Comparison of ENCODE assay signal across 13 cellular contexts in genomic region chr1:156463874-156464273, GRCh38. TPM values are rescaled to one million over a fixed set of nuclear protein-coding genes. Genes with fewer than 3 reads are reported as not detected.
DNase-seq lines count a peak whose midpoint lies in the region; ATAC-seq, FAIRE-seq and TF ChIP-seq lines count a peak whose summit lies in the region.
"Had no signal": no experiment of that assay in that cellular context is flagged by ENCODE, and none has a peak within 500 bp of the region (broad histone marks: within the 10 kb centered on the region; RNA-seq: fewer than 3 reads in every experiment).

No MANE protein-coding gene starts in this region.

- no peaks in the 10 kb centered on the region for H3K79me2 ChIP-seq in astrocyte (ENCODE audit: insufficient read depth, low read length)

- no peak overlapping the region for H3K9ac ChIP-seq in astrocyte (ENCODE audit: low read length)

- no peak for FAIRE-seq in astrocyte (lab: Jason Lieb, UNC)

- H3K9me3 ChIP-seq in astrocyte (ENCODE audit: insufficient read depth, low read depth, low read length) (no peaks in the 10 kb centered on the region), heart left ventricle (no peaks in the 10 kb centered on the region)

- TF ChIP-seq CTCF in astrocyte (IDR thresholded peaks at IDR 0.05; ENCODE audit: insufficient read depth, low read depth, low read length) (no peak), heart left ventricle (IDR thresholded peaks at IDR 0.05) (no peak), omental fat pad (IDR thresholded peaks at IDR 0.05) (no peak), type B pancreatic cell (conservative IDR thresholded peaks at IDR 0.05) (no peak)

- H3K4me3 ChIP-seq in astrocyte (ENCODE audit: insufficient read depth, low read depth, low read length) (no peak overlapping the region), heart left ventricle (no peak overlapping the region)

- H2AFZ ChIP-seq in astrocyte (ENCODE audit: low read depth, low read length), result no peak overlapping the region

- H3K36me3 ChIP-seq in astrocyte (ENCODE audit: insufficient read depth, low read length) (peaks cover 3% of the 10 kb centered on the region), heart left ventricle (peaks cover 0 to 49% (median 38%) of the 10 kb centered on the region in 9 donors)

- H3K4me2 ChIP-seq in astrocyte (ENCODE audit: low read length), result no peak overlapping the region

- H3K4me1 ChIP-seq in astrocyte (ENCODE audit: insufficient read depth, low read length) (peaks cover 27% of the 10 kb centered on the region), heart left ventricle (peaks cover 11 to 61% (median 41%) of the 10 kb centered on the region in 12 donors)

- H3K27me3 ChIP-seq in astrocyte (ENCODE audit: insufficient read depth, low read length) (no peaks in the 10 kb centered on the region), heart left ventricle (no peaks in the 10 kb centered on the region)

- peaks cover 23% of the 10 kb centered on the region for H3K36me3 Mint-ChIP-seq in astrocyte (ENCODE audit: low read depth, unreplicated experiment)
- peaks cover 13% of the 10 kb centered on the region for H3K36me3 Mint-ChIP-seq in type B pancreatic cell
- peaks cover 45% of the 10 kb centered on the region for H3K36me3 Mint-ChIP-seq in activated T-cell treated with anti-CD3 and anti-CD28 coated beads, Interleukin-2, amount 50 U/mL, for 24 hours (ENCODE audit: low read depth)

- H3K9me3 Mint-ChIP-seq in astrocyte (ENCODE audit: unreplicated experiment) (no peaks in the 10 kb centered on the region), type B pancreatic cell (no peaks in the 10 kb centered on the region)
- H3K9me3 Mint-ChIP-seq in stimulated activated naive CD8-positive, alpha-beta T cell treated with anti-CD3 and anti-CD28 coated beads, Interleukin-15, amount 100 ng/mL, for 72 hours, result no peaks in the 10 kb centered on the region
- H3K9me3 Mint-ChIP-seq in activated T-cell treated with anti-CD3 and anti-CD28 coated beads, Interleukin-2, amount 50 U/mL, for 24 hours, result no peaks in the 10 kb centered on the region
- H3K9me3 Mint-ChIP-seq: activated naive CD4-positive, alpha-beta T cell treated with anti-CD3 and anti-CD28 coated beads, Interleukin-2, amount 50 U/mL, for 72 hours; stimulated activated memory B cell treated with anti-CD40 and anti-IgM and Interleukin-4, amounts not matched to agents 10 μg/mL and 1 μg/mL and 100 μg/mL, for 72 hours had no signal

- 42 to 59% (median 48%) methylated on average over 4 of the region's 4 CpGs for WGBS in heart left ventricle, 4 donors

- intact Hi-C loops in heart left ventricle (cut with DNase I), result loop anchor here in 3 of 10 donors (2.0 to 5.0 kb wide), 3 partner anchors 33 to 133 kb away; partner anchors contain the start of gene MEF2D (in 1 of the 3)

- ATAC-seq in heart left ventricle, result peak in 3 of 4 donors; percentile 20 to 35 (median 32)
- peak; percentile 31 for ATAC-seq in omental fat pad (ENCODE audit: low FRiP score)
- ATAC-seq in stimulated activated naive CD8-positive, alpha-beta T cell treated with anti-CD3 and anti-CD28 coated beads, Interleukin-15, amount 100 ng/mL, for 72 hours, result no peak
- ATAC-seq: activated naive CD4-positive, alpha-beta T cell treated with anti-CD3 and anti-CD28 coated beads, Interleukin-2, amount 50 U/mL, for 72 hours; stimulated activated memory B cell treated with anti-CD40 and anti-IgM and Interleukin-4, amounts not matched to agents 10 μg/mL and 1 μg/mL and 100 μg/mL, for 72 hours had no signal

- TF ChIP-seq POLR2A in heart left ventricle (IDR thresholded peaks at IDR 0.05), result no peak

- DNase-seq in astrocyte (ENCODE audit: low read depth), result no peak
- DNase-seq in heart left ventricle, result no peak
- DNase-seq in omental fat pad (ENCODE audit: low spot score), result no peak
- no peak for DNase-seq in type B pancreatic cell (ENCODE audit: extremely low spot score, unreplicated experiment)
- DNase-seq in stimulated activated naive CD8-positive, alpha-beta T cell treated with anti-CD3 and anti-CD28 coated beads, Interleukin-15, amount 100 ng/mL, for 72 hours, result no peak
- no peak for DNase-seq in activated T-cell treated with anti-CD3 and anti-CD28 coated beads, Interleukin-2, amount 50 U/mL, for 24 hours
- no peak for DNase-seq in NCI-H446 (lab: John Stamatoyannopoulos, UW)
- DNase-seq: NCI-H1417 treated with DMSO at 0.1 percent for 48 hours; NCI-H524 treated with DMSO at 0.1 percent for 48 hours; nucleus accumbens; stimulated activated CD4-positive, alpha-beta T cell treated with anti-CD3 and anti-CD28 coated beads, Interleukin-2, amount 100 ng/mL, for 48 hours had no signal

- peak overlapping the region; percentile 42 for H3K4me3 Mint-ChIP-seq in astrocyte (ENCODE audit: unreplicated experiment)
- no peak overlapping the region for H3K4me3 Mint-ChIP-seq in type B pancreatic cell
- H3K4me3 Mint-ChIP-seq in stimulated activated naive CD8-positive, alpha-beta T cell treated with anti-CD3 and anti-CD28 coated beads, Interleukin-15, amount 100 ng/mL, for 72 hours, result no peak overlapping the region
- H3K4me3 Mint-ChIP-seq in activated T-cell treated with anti-CD3 and anti-CD28 coated beads, Interleukin-2, amount 50 U/mL, for 24 hours, result no peak overlapping the region
- H3K4me3 Mint-ChIP-seq: stimulated activated memory B cell treated with anti-CD40 and anti-IgM and Interleukin-4, amounts not matched to agents 10 μg/mL and 1 μg/mL and 100 μg/mL, for 72 hours had no signal

- H3K27ac ChIP-seq in astrocyte (ENCODE audit: low read depth, low read length) (no peak overlapping the region), heart left ventricle (peak overlapping the region; percentile 18 to 89 (median 59))

- peak overlapping the region; percentile 55 for H3K27ac Mint-ChIP-seq in astrocyte (ENCODE audit: unreplicated experiment)
- peak overlapping the region; percentile 26 for H3K27ac Mint-ChIP-seq in type B pancreatic cell
- H3K27ac Mint-ChIP-seq in stimulated activated naive CD8-positive, alpha-beta T cell treated with anti-CD3 and anti-CD28 coated beads, Interleukin-15, amount 100 ng/mL, for 72 hours, result no peak overlapping the region
- H3K27ac Mint-ChIP-seq in activated T-cell treated with anti-CD3 and anti-CD28 coated beads, Interleukin-2, amount 50 U/mL, for 24 hours, result no peak overlapping the region
- H3K27ac Mint-ChIP-seq: stimulated activated memory B cell treated with anti-CD40 and anti-IgM and Interleukin-4, amounts not matched to agents 10 μg/mL and 1 μg/mL and 100 μg/mL, for 72 hours had no signal

- peaks cover 35% of the 10 kb centered on the region for H3K4me1 Mint-ChIP-seq in astrocyte (ENCODE audit: low read depth, unreplicated experiment)
- H3K4me1 Mint-ChIP-seq in type B pancreatic cell (ENCODE audit: unreplicated experiment), result no peaks in the 10 kb centered on the region
- peaks cover 46% of the 10 kb centered on the region for H3K4me1 Mint-ChIP-seq in stimulated activated naive CD8-positive, alpha-beta T cell treated with anti-CD3 and anti-CD28 coated beads, Interleukin-15, amount 100 ng/mL, for 72 hours
- H3K4me1 Mint-ChIP-seq in activated T-cell treated with anti-CD3 and anti-CD28 coated beads, Interleukin-2, amount 50 U/mL, for 24 hours (ENCODE audit: low read depth), result peaks cover 12% of the 10 kb centered on the region

- H3K27me3 Mint-ChIP-seq in astrocyte (ENCODE audit: low read depth, unreplicated experiment) (no peaks in the 10 kb centered on the region), type B pancreatic cell (no peaks in the 10 kb centered on the region)
- no peaks in the 10 kb centered on the region for H3K27me3 Mint-ChIP-seq in stimulated activated naive CD8-positive, alpha-beta T cell treated with anti-CD3 and anti-CD28 coated beads, Interleukin-15, amount 100 ng/mL, for 72 hours
- H3K27me3 Mint-ChIP-seq in activated T-cell treated with anti-CD3 and anti-CD28 coated beads, Interleukin-2, amount 50 U/mL, for 24 hours, result no peaks in the 10 kb centered on the region
- H3K27me3 Mint-ChIP-seq: stimulated activated memory B cell treated with anti-CD40 and anti-IgM and Interleukin-4, amounts not matched to agents 10 μg/mL and 1 μg/mL and 100 μg/mL, for 72 hours had no signal

- H4K20me1 ChIP-seq in astrocyte (ENCODE audit: insufficient read depth, low read length), result peaks cover 48% of the 10 kb centered on the region

RNA-seq across cellular contexts. Expression of gene MEF2D, which starts 36.7 kb away (rescaled TPM):
- total RNA-seq in astrocyte, result 51.7 and 56.6 TPM in 2 replicates
- 100 to 1,000 TPM in 3 of 9 donors, 10 to 100 TPM in 6; 75.0 to 203 (median 93.2) TPM for total RNA-seq in heart left ventricle
- 10 to 100 TPM; 40.5 to 68.8 TPM for polyA plus RNA-seq in heart left ventricle
- total RNA-seq in omental fat pad, result 10 to 100 TPM; 22.8 to 33.8 (median 28.1) TPM
- total RNA-seq in type B pancreatic cell (ENCODE audit: low replicate concordance), result 20.7 and 26.1 TPM in 2 replicates

Comparison
In these comparisons a context has a peak if more than half of its experiments do, and no peak if none do; other contexts are left out.
1. H3K27ac Mint-ChIP-seq: peak in astrocyte (single experiment) and type B pancreatic cell (single experiment); none in stimulated activated naive CD8-positive, alpha-beta T cell treated with anti-CD3 and anti-CD28 coated beads, Interleukin-15, amount 100 ng/mL, for 72 hours (0 of 2) and activated T-cell treated with anti-CD3 and anti-CD28 coated beads, Interleukin-2, amount 50 U/mL, for 24 hours (single experiment).